1 cellular context compared by ENCODE assay signal in the genomic region with DNA sequence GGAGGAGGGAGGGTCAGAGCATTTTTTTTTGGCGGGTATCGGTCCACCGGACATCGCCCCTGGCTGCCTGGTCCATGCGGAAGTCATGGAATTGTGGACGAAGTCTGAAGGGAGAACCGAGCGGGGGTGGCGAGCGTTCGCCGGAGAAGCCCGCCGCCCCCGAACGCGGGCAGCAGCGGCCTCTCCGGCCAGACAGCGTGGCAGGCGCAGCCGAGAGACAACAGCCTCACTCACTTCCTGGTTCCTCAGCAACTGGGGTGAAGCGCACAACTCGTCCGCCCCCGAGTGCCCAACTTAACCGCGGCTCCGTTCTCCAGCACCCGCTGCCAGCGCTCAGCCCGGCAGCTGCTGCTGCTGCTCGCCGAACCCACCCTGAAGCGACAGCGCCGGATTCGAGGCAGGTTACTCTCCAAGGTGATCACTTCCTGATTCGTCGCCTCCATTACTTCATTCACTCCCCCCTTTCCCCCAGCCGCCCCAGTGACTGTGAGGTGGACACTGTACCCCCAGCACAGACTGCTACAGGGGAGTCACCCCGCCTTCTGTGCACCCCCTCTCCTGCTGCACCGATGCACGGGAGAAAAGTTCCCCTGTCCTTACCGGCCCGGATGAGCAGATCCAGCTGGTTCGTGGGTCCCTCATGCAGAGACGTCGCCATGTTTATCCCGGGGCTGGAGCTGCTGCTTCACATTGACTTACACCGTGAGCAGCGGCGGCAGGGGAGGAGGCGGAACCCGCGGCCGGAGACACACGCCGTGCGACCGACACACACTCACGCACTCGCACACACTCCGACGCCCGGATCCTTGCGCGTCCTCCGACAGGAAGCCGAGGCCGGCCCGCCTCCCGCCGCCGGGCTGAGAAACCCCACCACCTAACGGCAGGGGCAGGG.
TF ChIP-seq lines count a peak whose summit lies in the region.

No MANE protein-coding gene starts in this region.

TF ChIP-seq in SK-N-SH, 30 proteins besides CTCF, POLR2A, EP300 and RAD21 (continued from another document):
- TF ChIP-seq SIN3A (IDR thresholded peaks at IDR 0.05; ENCODE audit: borderline replicate concordance, low read depth, low read length): no peak; the same call in none of the 2 replicates
- TF ChIP-seq, protein P1, sequence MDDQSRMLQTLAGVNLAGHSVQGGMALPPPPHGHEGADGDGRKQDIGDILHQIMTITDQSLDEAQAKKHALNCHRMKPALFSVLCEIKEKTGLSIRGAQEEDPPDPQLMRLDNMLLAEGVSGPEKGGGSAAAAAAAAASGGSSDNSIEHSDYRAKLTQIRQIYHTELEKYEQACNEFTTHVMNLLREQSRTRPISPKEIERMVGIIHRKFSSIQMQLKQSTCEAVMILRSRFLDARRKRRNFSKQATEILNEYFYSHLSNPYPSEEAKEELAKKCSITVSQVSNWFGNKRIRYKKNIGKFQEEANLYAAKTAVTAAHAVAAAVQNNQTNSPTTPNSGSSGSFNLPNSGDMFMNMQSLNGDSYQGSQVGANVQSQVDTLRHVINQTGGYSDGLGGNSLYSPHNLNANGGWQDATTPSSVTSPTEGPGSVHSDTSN (IDR thresholded peaks at IDR 0.05): peak; percentile 64
- TF ChIP-seq FOXM1 (IDR thresholded peaks at IDR 0.05; ENCODE audit: low read depth): no peak
- TF ChIP-seq GATA2 (CRISPR knock-in tag; IDR thresholded peaks at IDR 0.05): no peak
- TF ChIP-seq, protein P2, sequence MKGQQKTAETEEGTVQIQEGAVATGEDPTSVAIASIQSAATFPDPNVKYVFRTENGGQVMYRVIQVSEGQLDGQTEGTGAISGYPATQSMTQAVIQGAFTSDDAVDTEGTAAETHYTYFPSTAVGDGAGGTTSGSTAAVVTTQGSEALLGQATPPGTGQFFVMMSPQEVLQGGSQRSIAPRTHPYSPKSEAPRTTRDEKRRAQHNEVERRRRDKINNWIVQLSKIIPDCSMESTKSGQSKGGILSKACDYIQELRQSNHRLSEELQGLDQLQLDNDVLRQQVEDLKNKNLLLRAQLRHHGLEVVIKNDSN (IDR thresholded peaks at IDR 0.05; ENCODE audit: borderline replicate concordance, low read depth): no peak
- TF ChIP-seq CHD2 (IDR thresholded peaks at IDR 0.05; ENCODE audit: low read length, partially characterized antibody): peak; percentile 94
- no peak for TF ChIP-seq EZH2phosphoT487 (IDR thresholded peaks at IDR 0.05; ENCODE audit: borderline replicate concordance, low read depth)
- no peak for TF ChIP-seq RFX5 (IDR thresholded peaks at IDR 0.05; ENCODE audit: low read length)
- TF ChIP-seq, protein P3, sequence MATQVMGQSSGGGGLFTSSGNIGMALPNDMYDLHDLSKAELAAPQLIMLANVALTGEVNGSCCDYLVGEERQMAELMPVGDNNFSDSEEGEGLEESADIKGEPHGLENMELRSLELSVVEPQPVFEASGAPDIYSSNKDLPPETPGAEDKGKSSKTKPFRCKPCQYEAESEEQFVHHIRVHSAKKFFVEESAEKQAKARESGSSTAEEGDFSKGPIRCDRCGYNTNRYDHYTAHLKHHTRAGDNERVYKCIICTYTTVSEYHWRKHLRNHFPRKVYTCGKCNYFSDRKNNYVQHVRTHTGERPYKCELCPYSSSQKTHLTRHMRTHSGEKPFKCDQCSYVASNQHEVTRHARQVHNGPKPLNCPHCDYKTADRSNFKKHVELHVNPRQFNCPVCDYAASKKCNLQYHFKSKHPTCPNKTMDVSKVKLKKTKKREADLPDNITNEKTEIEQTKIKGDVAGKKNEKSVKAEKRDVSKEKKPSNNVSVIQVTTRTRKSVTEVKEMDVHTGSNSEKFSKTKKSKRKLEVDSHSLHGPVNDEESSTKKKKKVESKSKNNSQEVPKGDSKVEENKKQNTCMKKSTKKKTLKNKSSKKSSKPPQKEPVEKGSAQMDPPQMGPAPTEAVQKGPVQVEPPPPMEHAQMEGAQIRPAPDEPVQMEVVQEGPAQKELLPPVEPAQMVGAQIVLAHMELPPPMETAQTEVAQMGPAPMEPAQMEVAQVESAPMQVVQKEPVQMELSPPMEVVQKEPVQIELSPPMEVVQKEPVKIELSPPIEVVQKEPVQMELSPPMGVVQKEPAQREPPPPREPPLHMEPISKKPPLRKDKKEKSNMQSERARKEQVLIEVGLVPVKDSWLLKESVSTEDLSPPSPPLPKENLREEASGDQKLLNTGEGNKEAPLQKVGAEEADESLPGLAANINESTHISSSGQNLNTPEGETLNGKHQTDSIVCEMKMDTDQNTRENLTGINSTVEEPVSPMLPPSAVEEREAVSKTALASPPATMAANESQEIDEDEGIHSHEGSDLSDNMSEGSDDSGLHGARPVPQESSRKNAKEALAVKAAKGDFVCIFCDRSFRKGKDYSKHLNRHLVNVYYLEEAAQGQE (IDR thresholded peaks at IDR 0.05; ENCODE audit: low read depth, low read length): 0 out of 2 replicates have a peak, but pooled peaks have one; percentile 32
- TF ChIP-seq NFIC (IDR thresholded peaks at IDR 0.05; ENCODE audit: borderline replicate concordance): no peak
- peak; percentile 76 for TF ChIP-seq ELF1 (IDR thresholded peaks at IDR 0.05)
- TF ChIP-seq, protein P4, sequence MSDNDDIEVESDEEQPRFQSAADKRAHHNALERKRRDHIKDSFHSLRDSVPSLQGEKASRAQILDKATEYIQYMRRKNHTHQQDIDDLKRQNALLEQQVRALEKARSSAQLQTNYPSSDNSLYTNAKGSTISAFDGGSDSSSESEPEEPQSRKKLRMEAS (IDR thresholded peaks at IDR 0.05; ENCODE audit: low read depth): peak; percentile 85
- no peak for TF ChIP-seq NRF1 (IDR thresholded peaks at IDR 0.05; ENCODE audit: low read depth, low read length)
- TF ChIP-seq GABPA (IDR thresholded peaks at IDR 0.05; ENCODE audit: low read depth): peak; percentile 66
- TF ChIP-seq TCF12 (IDR thresholded peaks at IDR 0.05): no peak
- no peak for TF ChIP-seq FOXJ3 (CRISPR knock-in tag; IDR thresholded peaks at IDR 0.05)
- no peak for TF ChIP-seq SMC3 (IDR thresholded peaks at IDR 0.05; ENCODE audit: low read depth, low read length)
- TF ChIP-seq YY1 (IDR thresholded peaks at IDR 0.05; ENCODE audit: low read depth): peak; percentile 84
- no peak for TF ChIP-seq MEF2A (IDR thresholded peaks at IDR 0.05; ENCODE audit: borderline replicate concordance, low read depth)
- TF ChIP-seq, protein P5, sequence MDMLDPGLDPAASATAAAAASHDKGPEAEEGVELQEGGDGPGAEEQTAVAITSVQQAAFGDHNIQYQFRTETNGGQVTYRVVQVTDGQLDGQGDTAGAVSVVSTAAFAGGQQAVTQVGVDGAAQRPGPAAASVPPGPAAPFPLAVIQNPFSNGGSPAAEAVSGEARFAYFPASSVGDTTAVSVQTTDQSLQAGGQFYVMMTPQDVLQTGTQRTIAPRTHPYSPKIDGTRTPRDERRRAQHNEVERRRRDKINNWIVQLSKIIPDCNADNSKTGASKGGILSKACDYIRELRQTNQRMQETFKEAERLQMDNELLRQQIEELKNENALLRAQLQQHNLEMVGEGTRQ (IDR thresholded peaks at IDR 0.05; ENCODE audit: borderline replicate concordance, low read depth, low read length): no peak
